ENCODE assay signal across 13 cellular contexts in the genomic region with DNA sequence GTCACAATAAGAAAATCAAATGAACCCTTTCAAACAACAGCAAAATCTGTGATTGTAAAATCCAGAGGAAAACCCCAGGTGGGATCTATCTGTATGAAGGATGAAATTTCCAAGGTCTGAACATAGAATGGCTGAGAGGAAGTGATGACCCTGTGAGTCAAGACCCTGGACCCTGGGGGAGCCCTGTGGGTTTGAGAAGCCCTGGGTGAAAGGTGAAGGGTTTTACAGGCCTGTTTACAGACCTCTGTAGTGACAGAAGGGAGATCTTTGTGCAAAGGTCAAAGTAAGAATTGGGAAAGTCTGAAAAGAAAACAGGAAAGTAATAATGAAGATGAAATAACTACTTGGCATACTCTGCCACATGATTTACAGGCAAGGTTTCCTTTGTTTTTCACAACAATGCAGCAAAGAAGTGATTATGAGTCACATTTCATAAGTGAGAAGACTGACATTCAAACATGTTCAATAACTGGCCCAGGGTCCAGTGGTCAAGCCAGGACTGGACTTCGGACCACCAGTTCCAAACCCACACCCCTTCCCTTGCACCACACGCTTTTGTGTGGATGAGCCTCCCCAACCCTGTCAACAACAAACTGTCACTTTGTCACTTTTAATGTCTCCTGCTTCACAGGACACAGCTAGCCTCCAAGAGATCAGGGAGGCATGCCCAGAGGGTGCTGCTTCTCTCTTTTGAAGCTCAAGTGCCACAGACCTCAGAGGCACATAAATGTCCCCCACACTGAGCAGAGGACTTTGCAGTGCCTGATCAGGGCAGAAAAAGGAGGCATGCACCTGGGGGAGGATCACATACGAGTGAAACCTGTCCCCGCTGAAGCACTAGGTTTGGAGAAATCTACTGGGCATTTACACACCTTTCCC. TPM values are rescaled to one million over a fixed set of nuclear protein-coding genes. Genes with fewer than 3 reads are reported as not detected.
DNase-seq lines count a peak whose midpoint lies in the region; ATAC-seq and TF ChIP-seq lines count a peak whose summit lies in the region.
"Had no signal": no experiment of that assay in that cellular context is flagged by ENCODE, and none has a peak within 500 bp of the region (broad histone marks: within the 10 kb centered on the region; RNA-seq: fewer than 3 reads in every experiment).

No MANE protein-coding gene starts in this region.

- no peaks in the 10 kb centered on the region for H3K9me3 Mint-ChIP-seq in activated naive CD8-positive, alpha-beta T cell treated with anti-CD3 and anti-CD28 coated beads, Interleukin-2, amount 10 ng/mL, durations not matched to agents 7 days and 5 days
- no peaks in the 10 kb centered on the region for H3K9me3 Mint-ChIP-seq in activated naive CD8-positive, alpha-beta T cell treated with anti-CD3 and anti-CD28 coated beads for 36 hours
- H3K9me3 Mint-ChIP-seq in activated CD8-positive, alpha-beta T cell treated with anti-CD3 and anti-CD28 coated beads for 36 hours, result peaks cover 2% of the 10 kb centered on the region
- H3K9me3 Mint-ChIP-seq in stimulated activated naive CD8-positive, alpha-beta T cell treated with anti-CD3 and anti-CD28 coated beads, Interleukin-15, amount 100 ng/mL, for 72 hours, result no peaks in the 10 kb centered on the region
- no peaks in the 10 kb centered on the region for H3K9me3 Mint-ChIP-seq in Calu3 (ENCODE audit: low read depth, unreplicated experiment)

- H3K4me3 Mint-ChIP-seq in activated naive CD8-positive, alpha-beta T cell treated with anti-CD3 and anti-CD28 coated beads, Interleukin-2, amount 10 ng/mL, durations not matched to agents 7 days and 5 days, result no peak overlapping the region
- no peak overlapping the region for H3K4me3 Mint-ChIP-seq in activated naive CD8-positive, alpha-beta T cell treated with anti-CD3 and anti-CD28 coated beads for 36 hours
- H3K4me3 Mint-ChIP-seq in activated CD8-positive, alpha-beta T cell treated with anti-CD3 and anti-CD28 coated beads for 36 hours, result no peak overlapping the region
- H3K4me3 Mint-ChIP-seq in stimulated activated naive CD8-positive, alpha-beta T cell treated with anti-CD3 and anti-CD28 coated beads, Interleukin-15, amount 100 ng/mL, for 72 hours, result peak overlapping the region in 1 of 2 donors; percentile 20
- H3K4me3 Mint-ChIP-seq in Calu3 (ENCODE audit: low read depth, unreplicated experiment), result no peak overlapping the region

- H3K27me3 Mint-ChIP-seq in activated naive CD8-positive, alpha-beta T cell treated with anti-CD3 and anti-CD28 coated beads, Interleukin-2, amount 10 ng/mL, durations not matched to agents 7 days and 5 days, result peaks cover 7% of the 10 kb centered on the region
- peaks cover 22% of the 10 kb centered on the region for H3K27me3 Mint-ChIP-seq in activated naive CD8-positive, alpha-beta T cell treated with anti-CD3 and anti-CD28 coated beads for 36 hours
- H3K27me3 Mint-ChIP-seq in activated CD8-positive, alpha-beta T cell treated with anti-CD3 and anti-CD28 coated beads for 36 hours, result peaks cover 17% of the 10 kb centered on the region
- H3K27me3 Mint-ChIP-seq in stimulated activated naive CD8-positive, alpha-beta T cell treated with anti-CD3 and anti-CD28 coated beads, Interleukin-15, amount 100 ng/mL, for 72 hours, result peaks cover 58% of the 10 kb centered on the region
- peaks cover 3% of the 10 kb centered on the region for H3K27me3 Mint-ChIP-seq in Calu3 (ENCODE audit: unreplicated experiment)

- ATAC-seq in activated naive CD8-positive, alpha-beta T cell treated with anti-CD3 and anti-CD28 coated beads, Interleukin-2, amount 10 ng/mL, durations not matched to agents 7 days and 5 days (ENCODE audit: low read depth), result no peak
- peak; percentile 3 for ATAC-seq in HG02852 (IDR thresholded peaks at IDR 0.05; ENCODE audit: unreplicated experiment)
- peak; percentile 31 for ATAC-seq in activated CD8-positive, alpha-beta T cell treated with anti-CD3 and anti-CD28 coated beads for 36 hours
- peak; percentile 55 for ATAC-seq in stimulated activated naive CD8-positive, alpha-beta T cell treated with anti-CD3 and anti-CD28 coated beads, Interleukin-15, amount 100 ng/mL, for 72 hours

- POLR2A ChIA-PET in activated naive CD8-positive, alpha-beta T cell treated with anti-CD3 and anti-CD28 coated beads, Interleukin-2, amount 10 ng/mL, durations not matched to agents 7 days and 5 days (lab: Charles Lee), result no interaction called here
- POLR2A ChIA-PET in activated CD8-positive, alpha-beta T cell treated with anti-CD3 and anti-CD28 coated beads for 36 hours (lab: Charles Lee), result no interaction called here

- H3K36me3 Mint-ChIP-seq in activated naive CD8-positive, alpha-beta T cell treated with anti-CD3 and anti-CD28 coated beads, Interleukin-2, amount 10 ng/mL, durations not matched to agents 7 days and 5 days, result no peaks in the 10 kb centered on the region
- no peaks in the 10 kb centered on the region for H3K36me3 Mint-ChIP-seq in activated naive CD8-positive, alpha-beta T cell treated with anti-CD3 and anti-CD28 coated beads for 36 hours
- no peaks in the 10 kb centered on the region for H3K36me3 Mint-ChIP-seq in activated CD8-positive, alpha-beta T cell treated with anti-CD3 and anti-CD28 coated beads for 36 hours (ENCODE audit: low read depth)
- H3K36me3 Mint-ChIP-seq in Calu3 (ENCODE audit: insufficient read depth, unreplicated experiment), result no peaks in the 10 kb centered on the region

- no peak for DNase-seq in activated naive CD8-positive, alpha-beta T cell treated with anti-CD3 and anti-CD28 coated beads, Interleukin-2, amount 10 ng/mL, durations not matched to agents 7 days and 5 days
- no peak for DNase-seq in activated naive CD8-positive, alpha-beta T cell treated with anti-CD3 and anti-CD28 coated beads for 36 hours
- no peak for DNase-seq in activated CD8-positive, alpha-beta T cell treated with anti-CD3 and anti-CD28 coated beads for 36 hours
- no peak for DNase-seq in stimulated activated naive CD8-positive, alpha-beta T cell treated with anti-CD3 and anti-CD28 coated beads, Interleukin-15, amount 100 ng/mL, for 72 hours
- DNase-seq in Calu3 (no peak), AG20443 (ENCODE audit: low spot score) (no peak), mesenteric fat pad (ENCODE audit: low spot score) (no peak)
- DNase-seq: GF-D8, kidney glomerular epithelial cell, NCI-H2081 had no signal

- CTCF ChIA-PET in activated CD8-positive, alpha-beta T cell treated with anti-CD3 and anti-CD28 coated beads for 36 hours (lab: Charles Lee), result no interaction called here
- CTCF ChIA-PET in Calu3 (lab: Charles Lee), result no interaction called here

- intact Hi-C loops in activated CD8-positive, alpha-beta T cell treated with anti-CD3 and anti-CD28 coated beads for 36 hours (cut with micrococcal nuclease), result no loop called here
- intact Hi-C loops in Calu3 (cut with micrococcal nuclease; ENCODE audit: unreplicated experiment), result no loop called here

- peaks cover 21% of the 10 kb centered on the region for H3K4me1 Mint-ChIP-seq in activated naive CD8-positive, alpha-beta T cell treated with anti-CD3 and anti-CD28 coated beads, Interleukin-2, amount 10 ng/mL, durations not matched to agents 7 days and 5 days
- peaks cover 8% of the 10 kb centered on the region for H3K4me1 Mint-ChIP-seq in activated naive CD8-positive, alpha-beta T cell treated with anti-CD3 and anti-CD28 coated beads for 36 hours
- peaks cover 22% of the 10 kb centered on the region for H3K4me1 Mint-ChIP-seq in activated CD8-positive, alpha-beta T cell treated with anti-CD3 and anti-CD28 coated beads for 36 hours (ENCODE audit: low read depth)
- peaks cover 33% of the 10 kb centered on the region for H3K4me1 Mint-ChIP-seq in stimulated activated naive CD8-positive, alpha-beta T cell treated with anti-CD3 and anti-CD28 coated beads, Interleukin-15, amount 100 ng/mL, for 72 hours
- H3K4me1 Mint-ChIP-seq in Calu3 (ENCODE audit: low read depth, unreplicated experiment), result peaks cover 9% of the 10 kb centered on the region

- TF ChIP-seq CTCF in activated CD8-positive, alpha-beta T cell treated with anti-CD3 and anti-CD28 coated beads for 36 hours (IDR thresholded peaks at IDR 0.05), result no peak
- no peak for TF ChIP-seq CTCF in Calu3 (IDR thresholded peaks at IDR 0.05; ENCODE audit: unreplicated experiment)

- BruUV-seq in Calu3 (replicated peaks; lab: Mats Ljungman, UMichigan), result no TSS peak

- H3K27ac Mint-ChIP-seq in activated naive CD8-positive, alpha-beta T cell treated with anti-CD3 and anti-CD28 coated beads, Interleukin-2, amount 10 ng/mL, durations not matched to agents 7 days and 5 days, result peak overlapping the region; percentile 69
- no peak overlapping the region for H3K27ac Mint-ChIP-seq in activated naive CD8-positive, alpha-beta T cell treated with anti-CD3 and anti-CD28 coated beads for 36 hours
- H3K27ac Mint-ChIP-seq in activated CD8-positive, alpha-beta T cell treated with anti-CD3 and anti-CD28 coated beads for 36 hours, result peak overlapping the region; percentile 6
- peak overlapping the region; percentile 7 to 42 for H3K27ac Mint-ChIP-seq in stimulated activated naive CD8-positive, alpha-beta T cell treated with anti-CD3 and anti-CD28 coated beads, Interleukin-15, amount 100 ng/mL, for 72 hours
- H3K27ac Mint-ChIP-seq in Calu3 (ENCODE audit: unreplicated experiment), result no peak overlapping the region

RNA-seq across cellular contexts. Expression of a gene that starts 21.5 kb away (rescaled TPM):
- 1 to 10 TPM in 1 of 2 experiments, under 1 TPM in 1; 0.42 to 1.0 TPM for total RNA-seq in activated naive CD8-positive, alpha-beta T cell treated with anti-CD3 and anti-CD28 coated beads, Interleukin-2, amount 10 ng/mL, durations not matched to agents 7 days and 5 days
- under 1 TPM; 0.08 to 0.12 TPM for total RNA-seq in activated naive CD8-positive, alpha-beta T cell treated with anti-CD3 and anti-CD28 coated beads for 36 hours
- total RNA-seq in activated CD8-positive, alpha-beta T cell treated with anti-CD3 and anti-CD28 coated beads for 36 hours, result under 1 TPM; 0.43 to 0.52 TPM
- total RNA-seq in Calu3 (2022) (0.24 TPM in 1 of 2 replicates, not detected in the other), mesenteric fat pad (15.4 TPM)
- total RNA-seq: cardiac muscle cell had no signal

RNA-seq across cellular contexts. Expression of a gene that starts 54.6 kb away (rescaled TPM):
- total RNA-seq in activated naive CD8-positive, alpha-beta T cell treated with anti-CD3 and anti-CD28 coated beads, Interleukin-2, amount 10 ng/mL, durations not matched to agents 7 days and 5 days, result not detected
- not detected for total RNA-seq in activated naive CD8-positive, alpha-beta T cell treated with anti-CD3 and anti-CD28 coated beads for 36 hours
- not detected for total RNA-seq in activated CD8-positive, alpha-beta T cell treated with anti-CD3 and anti-CD28 coated beads for 36 hours
- total RNA-seq in Calu3 (2022), result 15.7 and 17.0 TPM in 2 replicates
- not detected for total RNA-seq in mesenteric fat pad
- total RNA-seq: omental fat pad had no signal

Comparison
In these comparisons a context has a peak if more than half of its experiments do, and no peak if none do; other contexts are left out.
1. H3K27ac Mint-ChIP-seq: peak in activated naive CD8-positive, alpha-beta T cell treated with anti-CD3 and anti-CD28 coated beads, Interleukin-2, amount 10 ng/mL, durations not matched to agents 7 days and 5 days (single experiment), activated CD8-positive, alpha-beta T cell treated with anti-CD3 and anti-CD28 coated beads for 36 hours (single experiment) and stimulated activated naive CD8-positive, alpha-beta T cell treated with anti-CD3 and anti-CD28 coated beads, Interleukin-15, amount 100 ng/mL, for 72 hours (2 of 2); none in activated naive CD8-positive, alpha-beta T cell treated with anti-CD3 and anti-CD28 coated beads for 36 hours (single experiment) and Calu3 (single experiment).
2. RNA of a gene that starts 54.6 kb away (total RNA-seq): 15.7 to 17.0 TPM in Calu3; not detected in activated naive CD8-positive, alpha-beta T cell treated with anti-CD3 and anti-CD28 coated beads, Interleukin-2, amount 10 ng/mL, durations not matched to agents 7 days and 5 days, not detected in activated naive CD8-positive, alpha-beta T cell treated with anti-CD3 and anti-CD28 coated beads for 36 hours, not detected in activated CD8-positive, alpha-beta T cell treated with anti-CD3 and anti-CD28 coated beads for 36 hours and not detected in mesenteric fat pad (single experiment); every median in the first group is over 10 times any median in the second.